ENCODE assay signal across 1 cellular context in the genomic region with DNA sequence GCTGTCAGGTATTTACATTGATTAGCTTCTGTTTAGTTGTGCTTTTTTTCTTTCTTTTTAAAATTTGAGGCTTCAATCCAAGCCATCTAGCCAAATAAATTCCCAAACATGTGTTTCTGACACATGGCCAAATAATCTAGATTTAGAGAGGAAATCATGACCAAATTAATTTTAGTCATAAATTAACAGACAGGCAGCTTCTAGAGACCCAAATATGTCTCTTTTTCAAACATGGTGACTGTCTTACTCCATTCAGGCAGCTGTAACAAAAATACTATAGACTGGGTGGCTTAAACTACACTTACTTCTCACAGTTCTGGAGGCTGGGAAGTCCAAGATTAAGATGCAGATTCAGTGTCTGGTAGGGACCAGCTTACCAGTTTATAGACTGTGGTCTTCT.
TF ChIP-seq lines count a peak whose summit lies in the region.

No MANE protein-coding gene starts in this region.

TF ChIP-seq in HCT116, 20 proteins besides CTCF, POLR2A, EP300 and RAD21 (continued from another document):
- TF ChIP-seq, protein P1, sequence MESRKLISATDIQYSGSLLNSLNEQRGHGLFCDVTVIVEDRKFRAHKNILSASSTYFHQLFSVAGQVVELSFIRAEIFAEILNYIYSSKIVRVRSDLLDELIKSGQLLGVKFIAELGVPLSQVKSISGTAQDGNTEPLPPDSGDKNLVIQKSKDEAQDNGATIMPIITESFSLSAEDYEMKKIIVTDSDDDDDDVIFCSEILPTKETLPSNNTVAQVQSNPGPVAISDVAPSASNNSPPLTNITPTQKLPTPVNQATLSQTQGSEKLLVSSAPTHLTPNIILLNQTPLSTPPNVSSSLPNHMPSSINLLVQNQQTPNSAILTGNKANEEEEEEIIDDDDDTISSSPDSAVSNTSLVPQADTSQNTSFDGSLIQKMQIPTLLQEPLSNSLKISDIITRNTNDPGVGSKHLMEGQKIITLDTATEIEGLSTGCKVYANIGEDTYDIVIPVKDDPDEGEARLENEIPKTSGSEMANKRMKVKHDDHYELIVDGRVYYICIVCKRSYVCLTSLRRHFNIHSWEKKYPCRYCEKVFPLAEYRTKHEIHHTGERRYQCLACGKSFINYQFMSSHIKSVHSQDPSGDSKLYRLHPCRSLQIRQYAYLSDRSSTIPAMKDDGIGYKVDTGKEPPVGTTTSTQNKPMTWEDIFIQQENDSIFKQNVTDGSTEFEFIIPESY (IDR thresholded peaks at IDR 0.05; ENCODE audit: extremely low read depth, insufficient replicate concordance, low read length), result no peak
- TF ChIP-seq EZH2phosphoT487 (IDR thresholded peaks at IDR 0.05; ENCODE audit: borderline replicate concordance) (no peak), EGR1 (IDR thresholded peaks at IDR 0.05; ENCODE audit: low read depth) (no peak), SP1 (IDR thresholded peaks at IDR 0.05; ENCODE audit: low read depth) (no peak), ELF1 (IDR thresholded peaks at IDR 0.05; ENCODE audit: borderline replicate concordance, low read depth) (no peak)
